ENCODE assay signal across 18 cellular contexts in genomic region chr4:26413595-26413994, GRCh38.
"Had no signal": no experiment of that assay in that cellular context is flagged by ENCODE, and none has a peak within 500 bp of the region (broad histone marks: within the 10 kb centered on the region; RNA-seq: fewer than 3 reads in every experiment).

No MANE protein-coding gene starts in this region.

- H3K27me3 ChIP-seq: foreskin keratinocyte, neural progenitor cell, ovary, upper lobe of left lung, uterus had no signal

- H3K4me2 ChIP-seq: neural progenitor cell had no signal

- H3K9ac ChIP-seq: neural progenitor cell had no signal

- H3K9me3 ChIP-seq: ovary, upper lobe of left lung, uterus had no signal

- H2AFZ ChIP-seq: neural progenitor cell had no signal

- DNase-seq: dermis blood vessel endothelial cell; erythroblast; foreskin keratinocyte; immature natural killer cell; left ventricle myocardium superior; natural killer cell; ovary; right cardiac atrium; small intestine; stimulated activated CD4-positive, alpha-beta T cell treated with anti-CD3 and anti-CD28 coated beads, Interleukin-12 subunit alpha, Interleukin-12 subunit beta, amount 100 ng/mL, for 4 hours; stimulated activated naive CD4-positive, alpha-beta T cell treated with Interleukin-2 at 50 U/mL for 16 hours; upper lobe of left lung; uterus had no signal

- FAIRE-seq: colon, endothelial cell of umbilical vein, keratinocyte, small intestine had no signal

- H3K4me3 ChIP-seq: lung, neural progenitor cell, ovary, upper lobe of left lung, uterus had no signal

- H3K4me1 ChIP-seq: foreskin keratinocyte, neural progenitor cell had no signal

- H3K27ac ChIP-seq: foreskin keratinocyte, neural progenitor cell had no signal

- ATAC-seq: foreskin keratinocyte, natural killer cell had no signal

- H3K36me3 ChIP-seq: ovary, uterus had no signal
